In genomic region chr4:128376303-128376702, GRCh38 we compare ENCODE assay signal across 6 cellular contexts.
"Had no signal": no experiment of that assay in that cellular context is flagged by ENCODE, and none has a peak within 500 bp of the region (broad histone marks: within the 10 kb centered on the region; RNA-seq: fewer than 3 reads in every experiment).

No MANE protein-coding gene starts in this region.

- H2AFZ ChIP-seq: GM23338 had no signal

- H3K4me1 Mint-ChIP-seq: H9 had no signal

- H3K4me3 ChIP-seq: GM23338 had no signal

- H3K27ac Mint-ChIP-seq: GM23338, H9, IgD-negative memory B cell had no signal

- DNase-seq: H9, HCEC 1CT had no signal

- H3K4me3 Mint-ChIP-seq: GM23338, H9, IgD-negative memory B cell had no signal

- ATAC-seq: GM23338, HepG2 had no signal

- H3K4me2 ChIP-seq: GM23338 had no signal

- H3K27me3 Mint-ChIP-seq: IgD-negative memory B cell had no signal

- H3K27ac ChIP-seq: HL-60 had no signal
